ENCODE assay signal across 1 cellular context in genomic region chr17:42135151-42135550, GRCh38.
TF ChIP-seq lines count a peak whose summit lies in the region.

No MANE protein-coding gene starts in this region.

TF ChIP-seq in GM23338, 12 proteins besides CTCF, POLR2A, EP300 and RAD21:
- no peak for TF ChIP-seq STAT1 (IDR thresholded peaks at IDR 0.05; ENCODE audit: unreplicated experiment)
- no peak for TF ChIP-seq ZNF331 (CRISPR knock-in tag; IDR thresholded peaks at IDR 0.05; ENCODE audit: low read depth)
- TF ChIP-seq NANOG (IDR thresholded peaks at IDR 0.05; ENCODE audit: borderline replicate concordance), result no peak
- no peak for TF ChIP-seq JUNB (IDR thresholded peaks at IDR 0.05; ENCODE audit: unreplicated experiment)
